In genomic region chr3:194261581-194262063, GRCh38 we compare ENCODE assay signal across 17 cellular contexts.
"Had no signal": no experiment of that assay in that cellular context is flagged by ENCODE, and none has a peak within 500 bp of the region (broad histone marks: within the 10 kb centered on the region; RNA-seq: fewer than 3 reads in every experiment).

No MANE protein-coding gene starts in this region.

- H3K27me3 ChIP-seq: body of pancreas, neural progenitor cell, pancreas, transverse colon had no signal

- H3K36me3 ChIP-seq: neural progenitor cell, pancreas, transverse colon had no signal

- H2AFZ ChIP-seq: neural progenitor cell had no signal

- H3K9me3 Mint-ChIP-seq: central memory CD8-positive, alpha-beta T cell had no signal

- ATAC-seq: activated CD8-positive, alpha-beta T cell treated with anti-CD3 and anti-CD28 coated beads, Interleukin-2, amount 10 ng/mL, durations not matched to agents 7 days and 5 days; body of pancreas; left colon; pancreas; stimulated activated effector memory CD8-positive, alpha-beta T cell treated with anti-CD3 and anti-CD28 coated beads, Interleukin-12 subunit alpha, Interleukin-12 subunit beta, amount 100 ng/mL, for 72 hours; T-cell had no signal

- H3K27ac ChIP-seq: body of pancreas, neural progenitor cell, pancreas, transverse colon, VCaP had no signal

- H3K4me2 ChIP-seq: neural progenitor cell, smooth muscle cell had no signal

- H3K9ac ChIP-seq: neural progenitor cell had no signal

- H3K4me3 Mint-ChIP-seq: activated CD8-positive, alpha-beta T cell treated with anti-CD3 and anti-CD28 coated beads, Interleukin-2, amount 10 ng/mL, durations not matched to agents 7 days and 5 days; central memory CD8-positive, alpha-beta T cell; dendritic cell treated with granulocyte-macrophage colony-stimulating factor and Interleukin-4, amounts not matched to agents 40 ng/mL and 50 ng/mL, for 4 days; neural progenitor cell; stimulated activated effector memory CD8-positive, alpha-beta T cell treated with anti-CD3 and anti-CD28 coated beads, Interleukin-12 subunit alpha, Interleukin-12 subunit beta, amount 100 ng/mL, for 72 hours; T-cell had no signal

- H3K27me3 Mint-ChIP-seq: T-cell had no signal

- H3K36me3 Mint-ChIP-seq: neural progenitor cell; stimulated activated effector memory CD8-positive, alpha-beta T cell treated with anti-CD3 and anti-CD28 coated beads, Interleukin-12 subunit alpha, Interleukin-12 subunit beta, amount 100 ng/mL, for 72 hours; T-cell had no signal

- H3K4me3 ChIP-seq: body of pancreas, neural progenitor cell, pancreas, smooth muscle cell, transverse colon had no signal

- H3K4me1 ChIP-seq: pancreas had no signal

- H3K9me3 ChIP-seq: body of pancreas had no signal

- H3K27ac Mint-ChIP-seq: activated CD8-positive, alpha-beta T cell treated with anti-CD3 and anti-CD28 coated beads, Interleukin-2, amount 10 ng/mL, durations not matched to agents 7 days and 5 days; dendritic cell treated with granulocyte-macrophage colony-stimulating factor and Interleukin-4, amounts not matched to agents 40 ng/mL and 50 ng/mL, for 4 days; neural progenitor cell; stimulated activated effector memory CD8-positive, alpha-beta T cell treated with anti-CD3 and anti-CD28 coated beads, Interleukin-12 subunit alpha, Interleukin-12 subunit beta, amount 100 ng/mL, for 72 hours; T-cell had no signal

- H3K4me1 Mint-ChIP-seq: central memory CD8-positive, alpha-beta T cell; stimulated activated effector memory CD8-positive, alpha-beta T cell treated with anti-CD3 and anti-CD28 coated beads, Interleukin-12 subunit alpha, Interleukin-12 subunit beta, amount 100 ng/mL, for 72 hours had no signal

- FAIRE-seq: pancreas had no signal

- DNase-seq: activated CD4-positive, alpha-beta T cell treated with anti-CD3 and anti-CD28 coated beads for 4 hours; activated CD8-positive, alpha-beta T cell treated with anti-CD3 and anti-CD28 coated beads, Interleukin-2, amount 10 ng/mL, durations not matched to agents 7 days and 5 days; activated naive CD4-positive, alpha-beta T cell treated with anti-CD3 and anti-CD28 coated beads, Interleukin-2, amount 50 U/mL, for 16 hours; erythroblast; mesendoderm; T-cell; T1000; transverse colon had no signal
